ENCODE assay signal across 26 cellular contexts in the genomic region with DNA sequence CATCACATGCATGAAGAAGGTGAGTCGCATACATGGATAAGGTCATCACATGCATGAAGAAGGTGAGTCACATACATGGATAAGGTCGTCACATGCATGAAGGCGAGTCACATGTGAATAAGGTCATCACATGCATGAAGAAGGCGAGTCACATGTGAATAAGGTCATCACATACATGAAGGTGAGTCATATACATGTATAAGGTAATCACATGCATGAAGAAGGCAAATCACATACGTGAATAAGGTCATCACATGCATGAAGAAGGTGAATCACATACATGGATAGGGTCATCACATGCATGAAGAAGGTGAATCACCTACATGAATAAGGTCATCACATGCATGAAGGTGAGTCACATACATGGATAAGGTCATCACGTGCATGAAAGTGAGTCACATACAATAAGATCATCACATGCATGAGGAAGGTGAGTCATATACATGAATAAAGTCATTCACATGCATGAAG.
DNase-seq lines count a peak whose midpoint lies in the region; ATAC-seq, FAIRE-seq and TF ChIP-seq lines count a peak whose summit lies in the region.
"Had no signal": no experiment of that assay in that cellular context is flagged by ENCODE, and none has a peak within 500 bp of the region (broad histone marks: within the 10 kb centered on the region; RNA-seq: fewer than 3 reads in every experiment).

No MANE protein-coding gene starts in this region.

- no peak for FAIRE-seq in HepG2 (lab: Jason Lieb, UNC)
- no peak for FAIRE-seq in bronchial epithelial cell (lab: Jason Lieb, UNC)
- FAIRE-seq: pancreas had no signal

- peaks cover 4 to 20% of the 10 kb centered on the region in 2 experiments; a peak in 3 of 5 replicates for H3K27me3 ChIP-seq in HepG2 (ENCODE audit: control insufficient read depth in 1 of 2, insufficient read depth in 2 of 2, low read length in 2 of 2)
- no peaks in the 10 kb centered on the region for H3K27me3 ChIP-seq in right lobe of liver
- H3K27me3 ChIP-seq in bronchial epithelial cell (ENCODE audit: control insufficient read depth, insufficient read depth, low read length), result no peaks in the 10 kb centered on the region
- H3K27me3 ChIP-seq in adrenal gland, result no peaks in the 10 kb centered on the region
- H3K27me3 ChIP-seq: pancreas had no signal

- H2AFZ ChIP-seq in HepG2 (ENCODE audit: low read length), result no peak overlapping the region
- H2AFZ ChIP-seq: GM23338 had no signal

- H4K20me1 ChIP-seq in HepG2 (ENCODE audit: insufficient read depth, low read length), result no peaks in the 10 kb centered on the region

- CTCF ChIA-PET in HepG2 (lab: Yijun Ruan, JAX; ENCODE audit: low intra/inter-chr PET ratio, low total read pairs), result no interaction called here

- H3K9me3 ChIP-seq in HepG2 (ENCODE audit: low read length) (no peaks in the 10 kb centered on the region), right lobe of liver (no peaks in the 10 kb centered on the region), adrenal gland (replicated peaks in 1 of 3) (no peaks in the 10 kb centered on the region)
- H3K9me3 ChIP-seq: pancreas, SJCRH30 had no signal

- no peak for TF ChIP-seq RAD21 in HepG2 (CRISPR knock-in tag; IDR thresholded peaks at IDR 0.05)

- H3K4me3 ChIP-seq in HepG2 (replicated peaks in 1 of 3; ENCODE audit: insufficient read depth in 1 of 3, low read depth in 2 of 3, low read length in 3 of 3) (no peak overlapping the region), right lobe of liver (no peak overlapping the region), bronchial epithelial cell (ENCODE audit: low read depth, low read length) (no peak overlapping the region), adrenal gland (no peak overlapping the region)
- H3K4me3 ChIP-seq: coronary artery, GM23338, pancreas, SJCRH30, smooth muscle cell had no signal

- TF ChIP-seq EP300 in HepG2 (IDR thresholded peaks at IDR 0.05; ENCODE audit: low read depth in 2 of 2, low read length in 2 of 2) (no peak), HepG2 (CRISPR knock-in tag; IDR thresholded peaks at IDR 0.05; ENCODE audit: borderline replicate concordance) (no peak)

- H3K4me1 ChIP-seq in HepG2 (ENCODE audit: insufficient read depth, low read length) (peaks cover 9% of the 10 kb centered on the region), right lobe of liver (peaks cover 0 to 13% (median 0%) of the 10 kb centered on the region in 4 donors), adrenal gland (replicated peaks in 1 of 2) (no peaks in the 10 kb centered on the region)

- no TSS peak for BruUV-seq in HepG2 (replicated peaks; lab: Mats Ljungman, UMichigan)

- no peaks in the 10 kb centered on the region for H3K79me2 ChIP-seq in HepG2 (ENCODE audit: insufficient read depth, low read length)

- H3K27ac ChIP-seq in HepG2 (ENCODE audit: extremely low read length, insufficient read depth, low read length) (no peak overlapping the region), right lobe of liver (no peak overlapping the region), adrenal gland (no peak overlapping the region)
- H3K27ac ChIP-seq: coronary artery, pancreas, SJCRH30 had no signal

- TF ChIP-seq POLR2A in HepG2 (IDR thresholded peaks at IDR 0.05; ENCODE audit: insufficient read depth in 1 of 2, low read depth in 2 of 2, low read length in 2 of 2) (no peak), right lobe of liver (IDR thresholded peaks at IDR 0.05) (no peak), adrenal gland (IDR thresholded peaks at IDR 0.05) (no peak)

- no peaks in the 10 kb centered on the region for H3K36me3 ChIP-seq in HepG2 (replicated peaks in 1 of 2; ENCODE audit: control insufficient read depth in 1 of 2, insufficient read depth in 2 of 2, low read length in 2 of 2)
- H3K36me3 ChIP-seq in right lobe of liver, result no peaks in the 10 kb centered on the region
- H3K36me3 ChIP-seq in bronchial epithelial cell (ENCODE audit: control insufficient read depth, insufficient read depth, low read length), result no peaks in the 10 kb centered on the region
- no peaks in the 10 kb centered on the region for H3K36me3 ChIP-seq in adrenal gland (replicated peaks in 1 of 2)
- H3K36me3 ChIP-seq: pancreas, SJCRH30 had no signal

- POLR2A ChIA-PET in HepG2 (lab: Yijun Ruan, JAX), result no interaction called here

- 49% methylated on average over 6 of the region's 6 CpGs for WGBS in HepG2 (ENCODE audit: low lambda C conversion rate)
- WGBS in right lobe of liver (ENCODE audit: insufficient coverage, low coverage, low lambda C conversion rate, missing lambda C conversion rate), result 66% methylated on average over 6 of the region's 6 CpGs
- 67 to 92% (median 78%) methylated on average over 6 of the region's 6 CpGs for WGBS in adrenal gland, 4 donors

- ATAC-seq in HepG2 (no peak), right lobe of liver (no peak), HG03439 (IDR thresholded peaks at IDR 0.05; ENCODE audit: unreplicated experiment) (no peak)
- ATAC-seq: esophagus mucosa, GM23338, Panc1 had no signal

- TF ChIP-seq CTCF in HepG2 (CRISPR knock-in tag; IDR thresholded peaks at IDR 0.05), result no peak
- TF ChIP-seq CTCF in right lobe of liver (IDR thresholded peaks at IDR 0.05), result no peak
- no peak for TF ChIP-seq CTCF in bronchial epithelial cell (IDR thresholded peaks at IDR 0.05; ENCODE audit: insufficient read depth, low read length, severe bottlenecking)
- TF ChIP-seq CTCF in adrenal gland (IDR thresholded peaks at IDR 0.05), result no peak

- no peak for DNase-seq in HepG2 (ENCODE audit: low spot score)
- no peak for DNase-seq in right lobe of liver
- peak; percentile 16 for DNase-seq in HT1080 (ENCODE audit: low read depth)
- peak; percentile 45 for DNase-seq in bronchial epithelial cell (ENCODE audit: low read depth)
- DNase-seq in NCI-H2081 treated with DMSO at 0.1 percent for 48 hours (lab: John Stamatoyannopoulos, UW), result no peak
- DNase-seq in adrenal gland, result no peak
- DNase-seq: activated naive CD4-positive, alpha-beta T cell treated with Interleukin-2 at 50 U/mL for 16 hours; activated T-cell treated with anti-CD3 and anti-CD28 coated beads, Interleukin-2, amount 50 U/mL, for 1 hour; Calu3; effector memory CD4-positive, alpha-beta T cell; foreskin melanocyte; HFFc6; Kasumi-1; left cardiac atrium; NCI-H2227 treated with DMSO at 0.1 percent for 48 hours; NCI-H526 treated with DMSO at 0.1 percent for 48 hours; pancreas; retina; stimulated activated CD4-positive, alpha-beta T cell treated with anti-CD3 and anti-CD28 coated beads, Interleukin-2, amount 100 ng/mL, for 24 hours had no signal

- H3K4me2 ChIP-seq in HepG2 (ENCODE audit: low read depth, low read length), result no peak overlapping the region
- H3K4me2 ChIP-seq: GM23338, smooth muscle cell had no signal

- intact Hi-C loops in HepG2 (cut with micrococcal nuclease; ENCODE audit: unreplicated experiment) (no loop called here), right lobe of liver (cut with DNase I) (no loop called here), adrenal gland (cut with DNase I) (no loop called here)

- in situ Hi-C loops in HepG2 (cut with HindIII; ENCODE audit: extremely low pct_ligation_motif_present, low pct_unique_long_range_greater_than_20kb), result no loop called here

- H3K9ac ChIP-seq in HepG2 (ENCODE audit: insufficient read depth, low read depth, low read length), result no peak overlapping the region

TF ChIP-seq in HepG2, 621 proteins besides CTCF, POLR2A, EP300 and RAD21 (continues in another document):
- TF ChIP-seq, protein P1, sequence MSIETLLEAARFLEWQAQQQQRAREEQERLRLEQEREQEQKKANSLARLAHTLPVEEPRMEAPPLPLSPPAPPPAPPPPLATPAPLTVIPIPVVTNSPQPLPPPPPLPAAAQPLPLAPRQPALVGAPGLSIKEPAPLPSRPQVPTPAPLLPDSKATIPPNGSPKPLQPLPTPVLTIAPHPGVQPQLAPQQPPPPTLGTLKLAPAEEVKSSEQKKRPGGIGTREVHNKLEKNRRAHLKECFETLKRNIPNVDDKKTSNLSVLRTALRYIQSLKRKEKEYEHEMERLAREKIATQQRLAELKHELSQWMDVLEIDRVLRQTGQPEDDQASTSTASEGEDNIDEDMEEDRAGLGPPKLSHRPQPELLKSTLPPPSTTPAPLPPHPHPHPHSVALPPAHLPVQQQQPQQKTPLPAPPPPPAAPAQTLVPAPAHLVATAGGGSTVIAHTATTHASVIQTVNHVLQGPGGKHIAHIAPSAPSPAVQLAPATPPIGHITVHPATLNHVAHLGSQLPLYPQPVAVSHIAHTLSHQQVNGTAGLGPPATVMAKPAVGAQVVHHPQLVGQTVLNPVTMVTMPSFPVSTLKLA (IDR thresholded peaks at IDR 0.05), result peak; percentile 52; the same call in 1 of the 2 replicates
- TF ChIP-seq SAP130 (CRISPR knock-in tag; IDR thresholded peaks at IDR 0.05; ENCODE audit: low read depth) (no peak), HNRNPH1 (optimal IDR thresholded peaks at IDR 0.05; ENCODE audit: low read depth, low read length) (no peak), ZNF737 (CRISPR knock-in tag; IDR thresholded peaks at IDR 0.05; ENCODE audit: borderline replicate concordance) (no peak), BCL6 (CRISPR knock-in tag; IDR thresholded peaks at IDR 0.05) (no peak), CREB1 (IDR thresholded peaks at IDR 0.05) (peak; percentile 69), CREB1 (CRISPR knock-in tag; IDR thresholded peaks at IDR 0.05) (no peak), ZSCAN31 (CRISPR knock-in tag; IDR thresholded peaks at IDR 0.05; ENCODE audit: low read depth) (no peak), NCOA2 (CRISPR knock-in tag; IDR thresholded peaks at IDR 0.05) (no peak), GTF2F1 (IDR thresholded peaks at IDR 0.05; ENCODE audit: low read length) (no peak), CHCHD3 (CRISPR knock-in tag; IDR thresholded peaks at IDR 0.05) (no peak), PHB2 (IDR thresholded peaks at IDR 0.05; ENCODE audit: partially characterized antibody) (no peak), ZNF234 (CRISPR knock-in tag; conservative IDR thresholded peaks at IDR 0.05) (no peak), ATF7 (IDR thresholded peaks at IDR 0.05) (0 out of 2 replicates have a peak, but pooled peaks have one; percentile 16), ATF7 (CRISPR knock-in tag; IDR thresholded peaks at IDR 0.05) (no peak)
- TF ChIP-seq, protein P2, sequence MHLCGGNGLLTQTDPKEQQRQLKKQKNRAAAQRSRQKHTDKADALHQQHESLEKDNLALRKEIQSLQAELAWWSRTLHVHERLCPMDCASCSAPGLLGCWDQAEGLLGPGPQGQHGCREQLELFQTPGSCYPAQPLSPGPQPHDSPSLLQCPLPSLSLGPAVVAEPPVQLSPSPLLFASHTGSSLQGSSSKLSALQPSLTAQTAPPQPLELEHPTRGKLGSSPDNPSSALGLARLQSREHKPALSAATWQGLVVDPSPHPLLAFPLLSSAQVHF (CRISPR knock-in tag; IDR thresholded peaks at IDR 0.05), result no peak

Comparison
In these comparisons a context has a peak if more than half of its experiments do, and no peak if none do; other contexts are left out.
1. DNase-seq: peak in HT1080 (single experiment) and bronchial epithelial cell (single experiment); none in HepG2 (single experiment), right lobe of liver (0 of 3), NCI-H2081 treated with DMSO at 0.1 percent for 48 hours (single experiment) and adrenal gland (0 of 7).